ENCODE assay signal across 10 cellular contexts in the genomic region with DNA sequence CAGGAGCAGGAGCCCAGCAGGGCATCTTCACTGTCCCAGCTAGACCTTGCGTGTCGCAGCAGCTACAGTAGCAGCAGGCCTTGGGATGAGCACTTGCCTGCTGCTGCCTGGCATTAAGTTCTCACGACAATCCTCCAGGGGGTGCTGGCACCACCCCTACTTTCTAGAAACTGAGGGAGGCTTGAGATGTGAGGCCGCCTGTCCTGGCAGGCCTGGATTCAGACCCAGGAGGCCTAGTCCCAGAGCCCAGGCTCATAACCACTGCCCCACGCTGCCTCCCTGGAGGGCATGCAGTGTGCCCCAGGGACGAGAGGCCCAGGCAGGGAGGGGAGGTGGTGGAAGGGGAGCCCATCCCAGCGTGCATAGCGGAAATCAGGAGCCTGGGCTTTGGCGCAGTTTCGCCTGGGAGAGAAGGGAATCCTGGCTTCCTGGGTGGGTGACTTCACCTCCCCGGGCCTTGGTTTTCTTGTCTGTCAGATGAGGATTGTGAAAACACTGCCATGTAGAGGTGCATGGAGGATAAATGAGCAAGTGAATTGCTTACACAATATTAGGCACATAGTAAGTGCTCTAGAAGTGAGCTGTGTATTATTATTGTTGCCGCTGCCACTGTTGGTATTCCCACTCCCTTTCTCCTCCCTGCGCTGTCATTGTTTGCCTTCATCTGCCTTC. TPM values are rescaled to one million over a fixed set of nuclear protein-coding genes. Genes with fewer than 3 reads are reported as not detected.
DNase-seq lines count a peak whose midpoint lies in the region; ATAC-seq and TF ChIP-seq lines count a peak whose summit lies in the region.
"Had no signal": no experiment of that assay in that cellular context is flagged by ENCODE, and none has a peak within 500 bp of the region (broad histone marks: within the 10 kb centered on the region; RNA-seq: fewer than 3 reads in every experiment).

No MANE protein-coding gene starts in this region.

- no peak for ATAC-seq in HG02642 (IDR thresholded peaks at IDR 0.05; ENCODE audit: poor library complexity, unreplicated experiment)
- no peak for ATAC-seq in GM18868 (IDR thresholded peaks at IDR 0.05; ENCODE audit: unreplicated experiment)

- H3K4me3 ChIP-seq in BLaER1 (no peak overlapping the region), LNCaP clone FGC (ENCODE audit: low read depth, low read length) (peak overlapping the region; percentile 15; the same call in 1 of the 2 replicates)
- H3K4me3 ChIP-seq: Peyer's patch had no signal

- H3K4me2 ChIP-seq in BLaER1, result peak overlapping the region; percentile 55

- H3K27ac ChIP-seq in BLaER1, result peak overlapping the region; percentile 47
- peak overlapping the region; percentile 14 for H3K27ac ChIP-seq in cingulate gyrus (ENCODE audit: low read depth, low read length)

- peaks cover 16% of the 10 kb centered on the region for H3K4me1 Mint-ChIP-seq in mesothelial cell of epicardium

- no peaks in the 10 kb centered on the region for H3K27me3 ChIP-seq in BLaER1
- H3K27me3 ChIP-seq: Peyer's patch had no signal

- peak overlapping the region; percentile 54; the same call in 1 of the 2 replicates for H3K9ac ChIP-seq in BLaER1

- H3K9me3 Mint-ChIP-seq in mesothelial cell of epicardium, result no peaks in the 10 kb centered on the region
- H3K9me3 Mint-ChIP-seq: dendritic cell treated with granulocyte-macrophage colony-stimulating factor and Interleukin-4, amounts not matched to agents 40 ng/mL and 50 ng/mL, for 4 days had no signal

- peaks cover 91% of the 10 kb centered on the region for H3K36me3 ChIP-seq in BLaER1

- H3K4me1 ChIP-seq in BLaER1, result peaks cover 60% of the 10 kb centered on the region

- no peaks in the 10 kb centered on the region for H3K27me3 Mint-ChIP-seq in mesothelial cell of epicardium (ENCODE audit: low read depth)
- H3K27me3 Mint-ChIP-seq: dendritic cell treated with granulocyte-macrophage colony-stimulating factor and Interleukin-4, amounts not matched to agents 40 ng/mL and 50 ng/mL, for 4 days had no signal

- no peaks in the 10 kb centered on the region for H3K9me3 ChIP-seq in BLaER1
- H3K9me3 ChIP-seq: Peyer's patch had no signal

- no peak overlapping the region for H3K4me3 Mint-ChIP-seq in mesothelial cell of epicardium
- H3K4me3 Mint-ChIP-seq: dendritic cell treated with granulocyte-macrophage colony-stimulating factor and Interleukin-4, amounts not matched to agents 40 ng/mL and 50 ng/mL, for 4 days had no signal

- peak overlapping the region; percentile 56 for H3K27ac Mint-ChIP-seq in mesothelial cell of epicardium
- H3K27ac Mint-ChIP-seq: dendritic cell treated with granulocyte-macrophage colony-stimulating factor and Interleukin-4, amounts not matched to agents 40 ng/mL and 50 ng/mL, for 4 days had no signal

- peaks cover 15% of the 10 kb centered on the region for H3K36me3 Mint-ChIP-seq in mesothelial cell of epicardium

- TF ChIP-seq CTCF in LNCaP clone FGC (IDR thresholded peaks at IDR 0.05; ENCODE audit: control insufficient read depth, extremely low read depth, insufficient read depth), result peak; percentile 33; the same call in 1 of the 2 replicates
- peak; percentile 18 for TF ChIP-seq CTCF in mesothelial cell of epicardium (IDR thresholded peaks at IDR 0.05; ENCODE audit: unreplicated experiment)

- no peak for DNase-seq in LNCaP clone FGC (ENCODE audit: low read depth)
- DNase-seq in mesothelial cell of epicardium (ENCODE audit: low spot score in 2 of 2, unreplicated experiment in 2 of 2), result no peak
- DNase-seq in MV-4-11 (lab: John Stamatoyannopoulos, UW), result no peak
- no peak for DNase-seq in NCI-H748 treated with DMSO at 0.1 percent for 48 hours (lab: John Stamatoyannopoulos, UW)

- peaks cover 95% of the 10 kb centered on the region for H4K20me1 ChIP-seq in BLaER1

RNA-seq across cellular contexts. Expression of a gene that starts 26.1 kb away (rescaled TPM):
- 80.6 to 86.4 TPM (median 85.2 TPM) in 3 replicates for total RNA-seq in mesothelial cell of epicardium

RNA-seq across cellular contexts. Expression of a gene that starts 40.3 kb away (rescaled TPM):
- total RNA-seq in mesothelial cell of epicardium, result 50.3 to 51.7 TPM (median 50.7 TPM) in 3 replicates

RNA-seq across cellular contexts. Expression of a gene that starts 55.7 kb away (rescaled TPM):
- 0.49 to 0.79 TPM (median 0.73 TPM) in 3 replicates for total RNA-seq in mesothelial cell of epicardium
- total RNA-seq: Peyer's patch had no signal
